24 cellular contexts compared by ENCODE assay signal in the genomic region with DNA sequence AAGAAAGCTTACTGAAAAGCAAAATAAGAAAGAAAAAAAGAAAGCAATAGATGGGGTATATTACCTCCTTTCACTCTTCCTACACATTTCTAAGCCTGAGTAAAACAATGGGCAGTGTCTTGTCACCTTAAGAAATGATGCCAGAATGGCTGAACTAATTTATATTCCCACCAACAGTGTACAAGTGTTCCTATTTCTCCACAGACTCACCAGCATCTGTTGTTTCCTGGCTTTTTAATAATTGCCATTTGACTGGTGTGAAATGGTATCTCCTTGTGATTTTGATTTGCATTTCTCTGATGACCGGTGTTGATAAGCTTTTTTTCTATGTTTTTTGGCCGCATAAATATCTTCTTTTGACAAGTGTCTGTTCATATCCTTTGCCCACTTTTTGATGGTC.
"Had no signal": no experiment of that assay in that cellular context is flagged by ENCODE, and none has a peak within 500 bp of the region (broad histone marks: within the 10 kb centered on the region; RNA-seq: fewer than 3 reads in every experiment).

No MANE protein-coding gene starts in this region.

- H3K27me3 ChIP-seq: colonic mucosa, esophagus muscularis mucosa, esophagus squamous epithelium, foreskin keratinocyte, gastrocnemius medialis, gastroesophageal sphincter, heart left ventricle, heart right ventricle had no signal

- H3K27ac ChIP-seq: colonic mucosa, coronary artery, dorsolateral prefrontal cortex, epithelial cell of prostate, esophagus muscularis mucosa, esophagus squamous epithelium, foreskin keratinocyte, gastrocnemius medialis, gastroesophageal sphincter, heart left ventricle, heart right ventricle had no signal

- ATAC-seq: effector memory CD8-positive, alpha-beta T cell; esophagus mucosa; foreskin keratinocyte; gastrocnemius medialis; gastroesophageal sphincter; heart left ventricle; heart right ventricle had no signal

- H3K4me3 ChIP-seq: colonic mucosa, coronary artery, dorsolateral prefrontal cortex, esophagus muscularis mucosa, esophagus squamous epithelium, gastrocnemius medialis, gastroesophageal sphincter, heart left ventricle, heart right ventricle had no signal

- H3K9me3 ChIP-seq: colonic mucosa, esophagus muscularis mucosa, esophagus squamous epithelium, gastrocnemius medialis had no signal

- DNase-seq: colonic mucosa; cortex of kidney; dermis blood vessel endothelial cell; dorsolateral prefrontal cortex; effector CD4-positive, alpha-beta T cell; effector CD8-positive, alpha-beta T cell; effector memory CD4-positive, alpha-beta T cell; effector memory CD8-positive, alpha-beta T cell; endodermal cell; erythroblast; esophagus squamous epithelium; foreskin fibroblast; foreskin keratinocyte; foreskin melanocyte; gastrocnemius medialis; glutamatergic neuron; head of caudate nucleus; heart left ventricle; heart right ventricle had no signal

- H3K4me1 ChIP-seq: colonic mucosa, esophagus muscularis mucosa, esophagus squamous epithelium, foreskin keratinocyte, gastrocnemius medialis, gastroesophageal sphincter, heart left ventricle had no signal

- H3K36me3 ChIP-seq: colonic mucosa, esophagus muscularis mucosa, esophagus squamous epithelium, gastrocnemius medialis, gastroesophageal sphincter, heart left ventricle, heart right ventricle had no signal
